ENCODE assay signal across 10 cellular contexts in genomic region chr11:124747406-124748099, GRCh38. TPM values are rescaled to one million over a fixed set of nuclear protein-coding genes. Genes with fewer than 3 reads are reported as not detected.
DNase-seq lines count a peak whose midpoint lies in the region; ATAC-seq, FAIRE-seq and TF ChIP-seq lines count a peak whose summit lies in the region.
"Had no signal": no experiment of that assay in that cellular context is flagged by ENCODE, and none has a peak within 500 bp of the region (broad histone marks: within the 10 kb centered on the region; RNA-seq: fewer than 3 reads in every experiment).

No MANE protein-coding gene starts in this region.

- H4K20me1 ChIP-seq in HepG2 (ENCODE audit: insufficient read depth, low read length): no peaks in the 10 kb centered on the region

- POLR2A ChIA-PET in HepG2 (lab: Yijun Ruan, JAX): interaction anchor here (0.9 to 4.7 kb wide), 16 partner anchors 8 to 1140 kb away, joined by 3 to 48 read pairs (median 5); partner anchors contain the start of genes ESAM, MSANTD2, SIAE and SPA17

- no peak overlapping the region for H3K27ac ChIP-seq in HepG2 (ENCODE audit: extremely low read length, insufficient read depth, low read length)
- H3K27ac ChIP-seq in right lobe of liver: peak overlapping the region in 1 of 3 donors; percentile 15
- H3K27ac ChIP-seq in liver (ENCODE audit: low read depth in 1 of 2, low read length in 2 of 2): peak overlapping the region; percentile 50 to 52
- H3K27ac ChIP-seq in upper lobe of right lung: peak overlapping the region; percentile 85
- H3K27ac ChIP-seq in SJCRH30: no peak overlapping the region

- H3K4me1 Mint-ChIP-seq in activated T-helper 17 cell treated with anti-CD3 and anti-CD28 coated beads, Interleukin-2, amount 50 U/mL, for 72 hours: no peaks in the 10 kb centered on the region

- no peak for DNase-seq in HepG2 (ENCODE audit: low spot score)
- DNase-seq in right lobe of liver: no peak
- DNase-seq in upper lobe of right lung: no peak
- DNase-seq in SJCRH30: no peak
- DNase-seq in HTR-8/SVneo (ENCODE audit: insufficient read length, low spot score): no peak
- no peak for DNase-seq in T-helper 9 cell
- DNase-seq: NCI-H446 treated with DMSO at 0.1 percent for 48 hours had no signal

- in situ Hi-C loops in HepG2 (cut with HindIII; ENCODE audit: extremely low pct_ligation_motif_present, low pct_unique_long_range_greater_than_20kb): no loop called here

- no peaks in the 10 kb centered on the region for H3K36me3 Mint-ChIP-seq in activated T-helper 17 cell treated with anti-CD3 and anti-CD28 coated beads, Interleukin-2, amount 50 U/mL, for 72 hours (ENCODE audit: low read depth)

- H3K27me3 ChIP-seq in HepG2 (ENCODE audit: control insufficient read depth in 1 of 2, insufficient read depth in 2 of 2, low read length in 2 of 2) (peaks cover 0 to 74% of the 10 kb centered on the region in 2 experiments; a peak in 4 of 5 replicates), right lobe of liver (peaks cover 0 to 9% of the 10 kb centered on the region in 2 donors), liver (ENCODE audit: control insufficient read depth in 4 of 4, insufficient read depth in 4 of 4, low read length in 3 of 4) (peaks cover 0 to 10% (median 3%) of the 10 kb centered on the region in 4 donors), upper lobe of right lung (no peaks in the 10 kb centered on the region), SJCRH30 (no peaks in the 10 kb centered on the region)

- peak overlapping the region; percentile 69 for H3K27ac Mint-ChIP-seq in activated T-helper 17 cell treated with anti-CD3 and anti-CD28 coated beads, Interleukin-2, amount 50 U/mL, for 72 hours

- H3K4me2 ChIP-seq in HepG2 (ENCODE audit: low read depth, low read length): peak overlapping the region; percentile 100

- no peak for FAIRE-seq in HepG2 (lab: Jason Lieb, UNC)
- no peak for FAIRE-seq in HTR-8/SVneo (lab: Jason Lieb, UNC)
- FAIRE-seq: D721Med had no signal

- H3K9me3 Mint-ChIP-seq in activated T-helper 17 cell treated with anti-CD3 and anti-CD28 coated beads, Interleukin-2, amount 50 U/mL, for 72 hours: no peaks in the 10 kb centered on the region

- H3K4me3 ChIP-seq in HepG2 (replicated peaks in 1 of 3; ENCODE audit: insufficient read depth in 1 of 3, low read depth in 2 of 3, low read length in 3 of 3): peak overlapping the region in 2 of 3 experiments; percentile 34 to 86; a peak in 5 of 6 replicates
- H3K4me3 ChIP-seq in right lobe of liver: no peak overlapping the region
- no peak overlapping the region for H3K4me3 ChIP-seq in liver (ENCODE audit: low read depth in 1 of 3, low read length in 3 of 3)
- no peak overlapping the region for H3K4me3 ChIP-seq in upper lobe of right lung
- no peak overlapping the region for H3K4me3 ChIP-seq in SJCRH30

- no TSS peak for BruUV-seq in HepG2 (replicated peaks; lab: Mats Ljungman, UMichigan)

- peaks cover 53% of the 10 kb centered on the region for H3K4me1 ChIP-seq in HepG2 (ENCODE audit: insufficient read depth, low read length)
- H3K4me1 ChIP-seq in right lobe of liver: peaks cover 0 to 17% (median 0%) of the 10 kb centered on the region in 4 donors
- peaks cover 9 to 15% (median 11%) of the 10 kb centered on the region in 4 donors for H3K4me1 ChIP-seq in liver (ENCODE audit: control insufficient read depth in 4 of 4, insufficient read depth in 4 of 4, low read length in 3 of 4)
- H3K4me1 ChIP-seq in upper lobe of right lung: peaks cover 38% of the 10 kb centered on the region
- H3K4me1 ChIP-seq in SJCRH30: no peaks in the 10 kb centered on the region

- intact Hi-C loops in HepG2 (cut with micrococcal nuclease; ENCODE audit: unreplicated experiment): loop anchor here (1.0 to 10.0 kb wide), 4 partner anchors 11 to 75 kb away; partner anchors contain the start of genes ESAM, SIAE and SPA17
- intact Hi-C loops in right lobe of liver (cut with DNase I): no loop called here
- intact Hi-C loops in upper lobe of right lung (cut with DNase I): loop anchor here (5.0 kb wide), 1 partner anchor 75 kb away; the partner anchor contains the start of genes SIAE and SPA17

- 0 out of 2 replicates have a peak overlapping the region, but pooled peaks have one; percentile 33 for H3K9ac ChIP-seq in HepG2 (ENCODE audit: insufficient read depth, low read depth, low read length)
- H3K9ac ChIP-seq in liver (ENCODE audit: low read depth in 1 of 2, low read length in 2 of 2): no peak overlapping the region

- no peak overlapping the region for H2AFZ ChIP-seq in HepG2 (ENCODE audit: low read length)

- H3K36me3 ChIP-seq in HepG2 (replicated peaks in 1 of 2; ENCODE audit: control insufficient read depth in 1 of 2, insufficient read depth in 2 of 2, low read length in 2 of 2) (no peaks in the 10 kb centered on the region), right lobe of liver (no peaks in the 10 kb centered on the region), liver (ENCODE audit: control insufficient read depth in 4 of 4, insufficient read depth in 3 of 4, low read depth in 1 of 4, low read length in 3 of 4) (no peaks in the 10 kb centered on the region), upper lobe of right lung (no peaks in the 10 kb centered on the region), SJCRH30 (no peaks in the 10 kb centered on the region)

- TF ChIP-seq CTCF in HepG2 (CRISPR knock-in tag; IDR thresholded peaks at IDR 0.05) (no peak), right lobe of liver (IDR thresholded peaks at IDR 0.05) (no peak), liver (IDR thresholded peaks at IDR 0.05; ENCODE audit: low read depth, low read length, missing input control) (no peak), upper lobe of right lung (IDR thresholded peaks at IDR 0.05) (no peak)

- WGBS in HepG2 (ENCODE audit: low lambda C conversion rate): 83% methylated on average over 10 of the region's 14 CpGs
- 50% methylated on average over 12 of the region's 14 CpGs for WGBS in right lobe of liver (ENCODE audit: insufficient coverage, low coverage, low lambda C conversion rate, missing lambda C conversion rate)
- 52% methylated on average over 14 of the region's 14 CpGs for WGBS in liver

- ATAC-seq in HepG2 (no peak; the same call in 2 of the 3 replicates), right lobe of liver (no peak), upper lobe of right lung (no peak)
- no peak for ATAC-seq in activated T-helper 17 cell treated with anti-CD3 and anti-CD28 coated beads, Interleukin-2, amount 50 U/mL, for 72 hours (replicated peaks)

- H3K4me3 Mint-ChIP-seq in activated T-helper 17 cell treated with anti-CD3 and anti-CD28 coated beads, Interleukin-2, amount 50 U/mL, for 72 hours: peak overlapping the region; percentile 83

- TF ChIP-seq EP300 in HepG2 (IDR thresholded peaks at IDR 0.05; ENCODE audit: low read depth in 2 of 2, low read length in 2 of 2) (no peak), HepG2 (CRISPR knock-in tag; IDR thresholded peaks at IDR 0.05; ENCODE audit: borderline replicate concordance) (no peak)

- no peak for TF ChIP-seq RAD21 in HepG2 (CRISPR knock-in tag; IDR thresholded peaks at IDR 0.05)
- TF ChIP-seq RAD21 in liver (IDR thresholded peaks at IDR 0.05): no peak

- no peaks in the 10 kb centered on the region for H3K27me3 Mint-ChIP-seq in activated T-helper 17 cell treated with anti-CD3 and anti-CD28 coated beads, Interleukin-2, amount 50 U/mL, for 72 hours

- H3K9me3 ChIP-seq in HepG2 (ENCODE audit: low read length): no peaks in the 10 kb centered on the region
- H3K9me3 ChIP-seq in right lobe of liver: no peaks in the 10 kb centered on the region
- no peaks in the 10 kb centered on the region for H3K9me3 ChIP-seq in liver (ENCODE audit: control insufficient read depth in 4 of 4, low read length in 3 of 4)
- H3K9me3 ChIP-seq in upper lobe of right lung: no peaks in the 10 kb centered on the region
- H3K9me3 ChIP-seq in SJCRH30 (replicated peaks): no peaks in the 10 kb centered on the region

- CTCF ChIA-PET in HepG2 (lab: Yijun Ruan, JAX; ENCODE audit: low intra/inter-chr PET ratio, low total read pairs): interaction anchor here (0.9 to 2.3 kb wide), 2 partner anchors 15 to 53 kb away, joined by 3 to 8 read pairs; partner anchors contain the start of gene MSANTD2

- no peaks in the 10 kb centered on the region for H3K79me2 ChIP-seq in HepG2 (ENCODE audit: insufficient read depth, low read length)

- no peak for TF ChIP-seq POLR2A in HepG2 (IDR thresholded peaks at IDR 0.05; ENCODE audit: insufficient read depth in 1 of 2, low read depth in 2 of 2, low read length in 2 of 2)
- no peak for TF ChIP-seq POLR2A in right lobe of liver (IDR thresholded peaks at IDR 0.05)

RNA-seq across cellular contexts. Expression of gene VSIG2, which starts 4.5 kb away (rescaled TPM):
- total RNA-seq in HepG2 (2016; rRNA removed; fragmentation: Illumina TruSeq; extraction: Trizol) (0.46 and 0.80 TPM in 2 replicates), right lobe of liver (1 to 10 TPM in 2 of 6 experiments, under 1 TPM in 3, not detected in 1; 0.68 to 1.4 (median 0.83) TPM), liver (under 1 TPM in 1 of 2 donors, not detected in 1; 0.75 TPM), upper lobe of right lung (40.1 TPM)
- 0.44 and 0.71 TPM in 2 replicates for total RNA-seq in HepG2 (2016; cell fraction: cytosol; rRNA removed; fragmentation: Illumina TruSeq; extraction: Trizol; ENCODE audit: low read depth)
- 0.16 and 0.37 TPM in 2 replicates for total RNA-seq in HepG2 (2016; cell fraction: insoluble cytoplasmic fraction; rRNA removed; fragmentation: Illumina TruSeq; extraction: Trizol)
- total RNA-seq in HepG2 (2016; cell fraction: membrane; rRNA removed; fragmentation: Illumina TruSeq; extraction: Trizol): 0.49 and 0.62 TPM in 2 replicates
- 0.66 and 0.68 TPM in 2 replicates for total RNA-seq in HepG2 (2016; cell fraction: nucleus; rRNA removed; fragmentation: Illumina TruSeq; extraction: Trizol)
- polyA plus RNA-seq in HepG2 (2011; rRNA removed) (2.7 and 3.5 TPM in 2 replicates), liver (1 to 10 TPM in 1 of 2 donors, under 1 TPM in 1; 0.51 to 1.3 TPM)
- polyA plus RNA-seq in HepG2 (2011; cell fraction: cytosol; rRNA removed): 2.0 and 3.1 TPM in 2 replicates
- polyA plus RNA-seq in HepG2 (2011; cell fraction: nucleus; rRNA removed): 3.6 and 3.8 TPM in 2 replicates
- polyA plus RNA-seq in HepG2 (2012): 0.79 and 1.0 TPM in 2 replicates
- 0.61 and 0.80 TPM in 2 replicates for polyA plus RNA-seq in HepG2 (2016; cell fraction: cytosol; fragmentation: Illumina TruSeq; extraction: Trizol; ENCODE audit: low read depth)
- polyA plus RNA-seq in HepG2 (2016; cell fraction: insoluble cytoplasmic fraction; fragmentation: Illumina TruSeq; extraction: Trizol; ENCODE audit: low read depth): 0.58 TPM in 1 of 2 replicates, not detected in the other
- 0.61 and 0.72 TPM in 2 replicates for polyA plus RNA-seq in HepG2 (2016; cell fraction: membrane; fragmentation: Illumina TruSeq; extraction: Trizol; ENCODE audit: low read depth)
- 0.99 and 1.3 TPM in 2 replicates for polyA plus RNA-seq in HepG2 (2016; cell fraction: nucleus; fragmentation: Illumina TruSeq; extraction: Trizol; ENCODE audit: insufficient read depth, low read depth)
- polyA minus RNA-seq in HepG2 (2011; rRNA and poly(A)+ RNA removed; ENCODE audit: low replicate concordance): 2.1 TPM in 1 of 2 replicates, not detected in the other
- polyA minus RNA-seq in HepG2 (2011; cell fraction: cytosol; rRNA and poly(A)+ RNA removed): 0.49 TPM in 1 of 2 replicates, not detected in the other
- 0.39 TPM in 1 of 2 replicates, not detected in the other for polyA minus RNA-seq in HepG2 (2011; cell fraction: nucleus; rRNA and poly(A)+ RNA removed)
- not detected for total RNA-seq in activated T-helper 17 cell treated with anti-CD3 and anti-CD28 coated beads, Interleukin-2, amount 50 U/mL, for 72 hours
- not detected in 2 replicates for total RNA-seq in SJCRH30 (2014; rRNA removed; shearing (Covaris generic))

RNA-seq across cellular contexts. Expression of gene NRGN, which starts 7.8 kb away (rescaled TPM):
- total RNA-seq in HepG2 (2016; rRNA removed; fragmentation: Illumina TruSeq; extraction: Trizol) (0.18 TPM in 1 of 2 replicates, not detected in the other), right lobe of liver (1 to 10 TPM in 3 of 6 experiments, under 1 TPM in 2, not detected in 1; 0.43 to 4.6 (median 1.4) TPM), liver (1 to 10 TPM in 1 of 2 donors, not detected in 1; 1.7 TPM), upper lobe of right lung (79.9 TPM)
- not detected in 2 replicates for total RNA-seq in HepG2 (2016; cell fraction: cytosol; rRNA removed; fragmentation: Illumina TruSeq; extraction: Trizol; ENCODE audit: low read depth)
- 0.19 TPM in 1 of 2 replicates, not detected in the other for total RNA-seq in HepG2 (2016; cell fraction: insoluble cytoplasmic fraction; rRNA removed; fragmentation: Illumina TruSeq; extraction: Trizol)
- not detected in 2 replicates for total RNA-seq in HepG2 (2016; cell fraction: membrane; rRNA removed; fragmentation: Illumina TruSeq; extraction: Trizol)
- 0.34 and 0.47 TPM in 2 replicates for total RNA-seq in HepG2 (2016; cell fraction: nucleus; rRNA removed; fragmentation: Illumina TruSeq; extraction: Trizol)
- polyA plus RNA-seq in HepG2 (2011; rRNA removed) (0.12 and 0.22 TPM in 2 replicates), liver (1 to 10 TPM in 1 of 2 donors, under 1 TPM in 1; 0.51 to 1.6 TPM)
- 0.14 and 0.28 TPM in 2 replicates for polyA plus RNA-seq in HepG2 (2011; cell fraction: cytosol; rRNA removed)
- 0.97 and 1.5 TPM in 2 replicates for polyA plus RNA-seq in HepG2 (2011; cell fraction: nucleus; rRNA removed)
- 0.17 and 0.63 TPM in 2 replicates for polyA plus RNA-seq in HepG2 (2012)
- 0.25 and 0.49 TPM in 2 replicates for polyA plus RNA-seq in HepG2 (2016; cell fraction: cytosol; fragmentation: Illumina TruSeq; extraction: Trizol; ENCODE audit: low read depth)
- 0.46 and 0.95 TPM in 2 replicates for polyA plus RNA-seq in HepG2 (2016; cell fraction: insoluble cytoplasmic fraction; fragmentation: Illumina TruSeq; extraction: Trizol; ENCODE audit: low read depth)
- 0.40 and 0.63 TPM in 2 replicates for polyA plus RNA-seq in HepG2 (2016; cell fraction: membrane; fragmentation: Illumina TruSeq; extraction: Trizol; ENCODE audit: low read depth)
- polyA plus RNA-seq in HepG2 (2016; cell fraction: nucleus; fragmentation: Illumina TruSeq; extraction: Trizol; ENCODE audit: insufficient read depth, low read depth): 0.44 and 0.90 TPM in 2 replicates
- polyA minus RNA-seq in HepG2 (2011; rRNA and poly(A)+ RNA removed; ENCODE audit: low replicate concordance): 0.98 and 1.9 TPM in 2 replicates
- not detected in 2 replicates for polyA minus RNA-seq in HepG2 (2011; cell fraction: cytosol; rRNA and poly(A)+ RNA removed)
- not detected in 2 replicates for polyA minus RNA-seq in HepG2 (2011; cell fraction: nucleus; rRNA and poly(A)+ RNA removed)
- total RNA-seq in activated T-helper 17 cell treated with anti-CD3 and anti-CD28 coated beads, Interleukin-2, amount 50 U/mL, for 72 hours: 1 to 10 TPM; 7.3 to 8.0 TPM
- total RNA-seq in SJCRH30 (2014; rRNA removed; shearing (Covaris generic)): 4.5 and 4.6 TPM in 2 replicates

RNA-seq across cellular contexts. Expression of gene ESAM, which starts 14.5 kb away (rescaled TPM):
- total RNA-seq in HepG2 (2016; rRNA removed; fragmentation: Illumina TruSeq; extraction: Trizol) (0.48 and 1.2 TPM in 2 replicates), right lobe of liver (10 to 100 TPM in 3 of 6 experiments, 1 to 10 TPM in 3; 6.1 to 15.3 (median 9.7) TPM), liver (1 to 10 TPM; 4.0 to 9.8 TPM), upper lobe of right lung (164 TPM)
- 0.44 and 0.51 TPM in 2 replicates for total RNA-seq in HepG2 (2016; cell fraction: cytosol; rRNA removed; fragmentation: Illumina TruSeq; extraction: Trizol; ENCODE audit: low read depth)
- 0.33 and 1.5 TPM in 2 replicates for total RNA-seq in HepG2 (2016; cell fraction: insoluble cytoplasmic fraction; rRNA removed; fragmentation: Illumina TruSeq; extraction: Trizol)
- total RNA-seq in HepG2 (2016; cell fraction: membrane; rRNA removed; fragmentation: Illumina TruSeq; extraction: Trizol): 0.65 and 0.80 TPM in 2 replicates
- total RNA-seq in HepG2 (2016; cell fraction: nucleus; rRNA removed; fragmentation: Illumina TruSeq; extraction: Trizol): 1.5 and 1.9 TPM in 2 replicates
- polyA plus RNA-seq in HepG2 (2011; rRNA removed) (6.3 and 6.8 TPM in 2 replicates), liver (10 to 100 TPM in 1 of 2 donors, 1 to 10 TPM in 1; 9.9 to 15.6 TPM)
- polyA plus RNA-seq in HepG2 (2011; cell fraction: cytosol; rRNA removed): 2.8 and 4.8 TPM in 2 replicates
- 5.1 and 7.8 TPM in 2 replicates for polyA plus RNA-seq in HepG2 (2011; cell fraction: nucleus; rRNA removed)
- 0.59 and 0.89 TPM in 2 replicates for polyA plus RNA-seq in HepG2 (2012)
- polyA plus RNA-seq in HepG2 (2016; cell fraction: cytosol; fragmentation: Illumina TruSeq; extraction: Trizol; ENCODE audit: low read depth): 0.98 and 1.0 TPM in 2 replicates
- 0.95 and 1.4 TPM in 2 replicates for polyA plus RNA-seq in HepG2 (2016; cell fraction: insoluble cytoplasmic fraction; fragmentation: Illumina TruSeq; extraction: Trizol; ENCODE audit: low read depth)
- polyA plus RNA-seq in HepG2 (2016; cell fraction: membrane; fragmentation: Illumina TruSeq; extraction: Trizol; ENCODE audit: low read depth): 0.85 and 1.4 TPM in 2 replicates
- polyA plus RNA-seq in HepG2 (2016; cell fraction: nucleus; fragmentation: Illumina TruSeq; extraction: Trizol; ENCODE audit: insufficient read depth, low read depth): 2.5 and 3.0 TPM in 2 replicates
- polyA minus RNA-seq in HepG2 (2011; rRNA and poly(A)+ RNA removed; ENCODE audit: low replicate concordance): 3.0 and 4.4 TPM in 2 replicates
- 1.8 and 2.2 TPM in 2 replicates for polyA minus RNA-seq in HepG2 (2011; cell fraction: cytosol; rRNA and poly(A)+ RNA removed)
- 1.9 and 3.0 TPM in 2 replicates for polyA minus RNA-seq in HepG2 (2011; cell fraction: nucleus; rRNA and poly(A)+ RNA removed)
- total RNA-seq in activated T-helper 17 cell treated with anti-CD3 and anti-CD28 coated beads, Interleukin-2, amount 50 U/mL, for 72 hours: under 1 TPM; 0.50 to 0.84 TPM
- 0.16 TPM in 1 of 2 replicates, not detected in the other for total RNA-seq in SJCRH30 (2014; rRNA removed; shearing (Covaris generic))

RNA-seq across cellular contexts. Expression of gene MSANTD2, which starts 52.7 kb away (rescaled TPM):
- total RNA-seq in HepG2 (2016; rRNA removed; fragmentation: Illumina TruSeq; extraction: Trizol) (6.8 and 10.1 TPM in 2 replicates), right lobe of liver (1 to 10 TPM; 2.6 to 4.7 (median 3.6) TPM), liver (1 to 10 TPM; 3.0 to 7.7 TPM), upper lobe of right lung (13.3 TPM)
- 2.0 and 2.6 TPM in 2 replicates for total RNA-seq in HepG2 (2016; cell fraction: cytosol; rRNA removed; fragmentation: Illumina TruSeq; extraction: Trizol; ENCODE audit: low read depth)
- total RNA-seq in HepG2 (2016; cell fraction: insoluble cytoplasmic fraction; rRNA removed; fragmentation: Illumina TruSeq; extraction: Trizol): 5.6 and 10.3 TPM in 2 replicates
- total RNA-seq in HepG2 (2016; cell fraction: membrane; rRNA removed; fragmentation: Illumina TruSeq; extraction: Trizol): 4.5 and 5.1 TPM in 2 replicates
- total RNA-seq in HepG2 (2016; cell fraction: nucleus; rRNA removed; fragmentation: Illumina TruSeq; extraction: Trizol): 15.8 and 18.9 TPM in 2 replicates
- polyA plus RNA-seq in HepG2 (2011; rRNA removed) (7.5 and 8.7 TPM in 2 replicates), liver (1 to 10 TPM; 1.6 to 1.7 TPM)
- polyA plus RNA-seq in HepG2 (2011; cell fraction: cytosol; rRNA removed): 2.1 and 2.7 TPM in 2 replicates
- polyA plus RNA-seq in HepG2 (2011; cell fraction: nucleus; rRNA removed): 19.4 and 25.6 TPM in 2 replicates
- 6.6 and 7.1 TPM in 2 replicates for polyA plus RNA-seq in HepG2 (2012)
- polyA plus RNA-seq in HepG2 (2016; cell fraction: cytosol; fragmentation: Illumina TruSeq; extraction: Trizol; ENCODE audit: low read depth): 1.8 and 2.2 TPM in 2 replicates
- 7.1 and 7.6 TPM in 2 replicates for polyA plus RNA-seq in HepG2 (2016; cell fraction: insoluble cytoplasmic fraction; fragmentation: Illumina TruSeq; extraction: Trizol; ENCODE audit: low read depth)
- polyA plus RNA-seq in HepG2 (2016; cell fraction: membrane; fragmentation: Illumina TruSeq; extraction: Trizol; ENCODE audit: low read depth): 3.7 and 3.8 TPM in 2 replicates
- polyA plus RNA-seq in HepG2 (2016; cell fraction: nucleus; fragmentation: Illumina TruSeq; extraction: Trizol; ENCODE audit: insufficient read depth, low read depth): 45.5 and 49.8 TPM in 2 replicates
- polyA minus RNA-seq in HepG2 (2011; rRNA and poly(A)+ RNA removed; ENCODE audit: low replicate concordance): 1.6 and 4.0 TPM in 2 replicates
- 2.7 and 4.0 TPM in 2 replicates for polyA minus RNA-seq in HepG2 (2011; cell fraction: cytosol; rRNA and poly(A)+ RNA removed)
- 14.8 and 19.6 TPM in 2 replicates for polyA minus RNA-seq in HepG2 (2011; cell fraction: nucleus; rRNA and poly(A)+ RNA removed)
- 10 to 100 TPM in 1 of 2 donors, 1 to 10 TPM in 1; 6.9 to 10.6 TPM for total RNA-seq in activated T-helper 17 cell treated with anti-CD3 and anti-CD28 coated beads, Interleukin-2, amount 50 U/mL, for 72 hours
- total RNA-seq in SJCRH30 (2014; rRNA removed; shearing (Covaris generic)): 9.2 and 12.6 TPM in 2 replicates

Comparison
In these comparisons a context has a peak if more than half of its experiments do, and no peak if none do; other contexts are left out.
1. H3K27ac ChIP-seq: peak in liver (2 of 2) and upper lobe of right lung (single experiment); none in HepG2 (single experiment) and SJCRH30 (single experiment).
2. H3K4me3 ChIP-seq: peak in HepG2 (2 of 3); none in right lobe of liver (0 of 3), liver (0 of 3), upper lobe of right lung (single experiment) and SJCRH30 (single experiment).
3. intact Hi-C loops: an anchor here in HepG2 (1.0 to 10.0 kb wide) and upper lobe of right lung (5.0 kb wide); none called in right lobe of liver.
4. RNA of gene VSIG2, which starts 4.5 kb away (total RNA-seq): 40.1 TPM in upper lobe of right lung (single experiment); 0.68 to 1.4 TPM in right lobe of liver, 0.16 to 0.80 TPM in HepG2, 0.75 TPM in liver, not detected in activated T-helper 17 cell treated with anti-CD3 and anti-CD28 coated beads, Interleukin-2, amount 50 U/mL, for 72 hours and not detected in SJCRH30; every median in the first group is over 10 times any median in the second.
5. RNA of gene ESAM, which starts 14.5 kb away (total RNA-seq): 164 TPM in upper lobe of right lung (single experiment); 6.1 to 15.3 TPM in right lobe of liver, 4.0 to 9.8 TPM in liver, 0.33 to 1.9 TPM in HepG2, 0.50 to 0.84 TPM in activated T-helper 17 cell treated with anti-CD3 and anti-CD28 coated beads, Interleukin-2, amount 50 U/mL, for 72 hours and 0.16 TPM in SJCRH30; every median in the first group is over 10 times any median in the second.